9 cellular contexts compared by ENCODE assay signal in the genomic region with DNA sequence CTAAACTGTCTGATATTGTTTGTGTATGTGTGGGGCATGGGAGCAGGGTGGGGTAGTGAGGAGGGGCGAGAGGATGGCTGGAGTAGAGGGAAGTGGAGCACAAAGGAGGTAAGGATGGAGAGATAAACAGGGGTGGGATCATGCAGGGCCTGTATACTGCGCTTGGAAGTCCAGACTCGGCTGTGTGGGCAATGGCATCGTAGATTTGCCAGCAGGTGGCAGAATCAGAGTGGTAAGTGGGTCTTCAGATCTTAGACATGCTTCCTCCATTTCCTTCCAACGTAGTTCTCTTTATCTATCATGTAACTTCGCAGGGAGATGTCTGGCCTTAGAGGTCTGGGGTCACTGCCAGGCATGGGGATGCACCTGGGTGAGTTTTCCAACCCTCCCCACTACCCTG.
A peak's percentile ranks its signal among the peaks of the same experiment; 100 is the strongest.
DNase-seq lines count a peak whose midpoint lies in the region; ATAC-seq, FAIRE-seq and TF ChIP-seq lines count a peak whose summit lies in the region.
"Had no signal": no experiment of that assay in that cellular context is flagged by ENCODE, and none has a peak within 500 bp of the region (broad histone marks: within the 10 kb centered on the region; RNA-seq: fewer than 3 reads in every experiment).

No MANE protein-coding gene starts in this region.

- FAIRE-seq in GM12878 (lab: Jason Lieb, UNC) = no peak
- FAIRE-seq: pancreas had no signal

- peak; percentile 7 for DNase-seq in SIG-M5 treated with dmso at 0.1 percent for 504 hours (lab: John Stamatoyannopoulos, UW; ENCODE audit: unreplicated experiment)
- DNase-seq in SIG-M5 (lab: John Stamatoyannopoulos, UW) = no peak
- DNase-seq in NCI-H1436 treated with DMSO at 0.1 percent for 48 hours (lab: John Stamatoyannopoulos, UW) = peak; percentile 13
- DNase-seq in GM12878 (ENCODE audit: low read depth, low spot score) = no peak
- peak; percentile 47 to 75 for DNase-seq in lung microvascular endothelial cell (ENCODE audit: low read depth in 2 of 2)
- DNase-seq: pancreas had no signal

- no peak overlapping the region for H3K27ac ChIP-seq in GM12878 (ENCODE audit: control insufficient read depth, insufficient read depth)
- H3K27ac ChIP-seq: pancreas had no signal

- no peak overlapping the region for H3K9ac ChIP-seq in GM12878 (ENCODE audit: control insufficient read depth, insufficient read depth, low read length)

- H3K9me3 ChIP-seq in GM12878 (replicated peaks; ENCODE audit: control insufficient read depth, insufficient read depth, low read length) = no peaks in the 10 kb centered on the region
- H3K9me3 ChIP-seq: pancreas had no signal

- no peak overlapping the region for H3K4me3 ChIP-seq in GM12878
- H3K4me3 ChIP-seq: pancreas had no signal

- no peak overlapping the region for H3K4me2 ChIP-seq in GM12878 (ENCODE audit: control insufficient read depth, insufficient read depth)

- no peaks in the 10 kb centered on the region for H3K27me3 ChIP-seq in GM12878 (replicated peaks in 1 of 2; ENCODE audit: control insufficient read depth in 2 of 2, insufficient read depth in 2 of 2, low read length in 1 of 2)
- H3K27me3 ChIP-seq: pancreas had no signal

- intact Hi-C loops in GM12878 (cut with micrococcal nuclease; ENCODE audit: unreplicated experiment) = no loop called here

- H3K36me3 ChIP-seq in GM12878 (ENCODE audit: control insufficient read depth in 2 of 2, insufficient read depth in 2 of 2, low read length in 1 of 2) = no peaks in the 10 kb centered on the region
- H3K36me3 ChIP-seq: pancreas had no signal

- WGBS in GM12878 (ENCODE audit: insufficient coverage, insufficient replicate concordance, low lambda C conversion rate, missing lambda C conversion rate) = 2% methylated on average over 6 of the region's 6 CpGs

- CTCF ChIA-PET in GM12878 (lab: Yijun Ruan, JAX) = interaction anchor here (2.1 kb wide), 1 partner anchor 56 kb away, joined by 7 read pairs; no protein-coding TSS in a partner anchor

- no peaks in the 10 kb centered on the region for H3K79me2 ChIP-seq in GM12878 (ENCODE audit: control insufficient read depth, insufficient read depth, low read length)

- peak; percentile 61 for ATAC-seq in GM12878
- no peak for ATAC-seq in HG03045 (IDR thresholded peaks at IDR 0.05; ENCODE audit: unreplicated experiment)
- ATAC-seq in HG03460 (IDR thresholded peaks at IDR 0.05; ENCODE audit: unreplicated experiment) = no peak
- ATAC-seq in GM19351 (IDR thresholded peaks at IDR 0.05; ENCODE audit: unreplicated experiment) = no peak

- H3K4me1 ChIP-seq in GM12878 (ENCODE audit: control insufficient read depth, insufficient read depth, low read length) = no peaks in the 10 kb centered on the region
- H3K4me1 ChIP-seq: pancreas had no signal

- no TSS peak for BruUV-seq in GM12878 (replicated peaks; lab: Mats Ljungman, UMichigan)

- RAD21 ChIA-PET in GM12878 (lab: Charles Lee; ENCODE audit: unreplicated experiment) = no interaction called here

- in situ Hi-C loops in GM12878 (cut with MboI) = no loop called here

- SMC1A ChIA-PET in GM12878 (lab: Charles Lee; ENCODE audit: uncharacterized antibody, unreplicated experiment) = no interaction called here

- peak in 2 of 3 experiments; percentile 10 to 29; a peak in 2 of 6 replicates for TF ChIP-seq CTCF in GM12878 (IDR thresholded peaks at IDR 0.05 in 2 of 3, conservative IDR thresholded peaks at IDR 0.05 in 1 of 3; ENCODE audit: control insufficient read depth in 2 of 3, extremely low read depth in 1 of 3, insufficient read depth in 1 of 3, low read depth in 3 of 3, low read length in 3 of 3)

- no peak for TF ChIP-seq POLR2A in GM12878 (IDR thresholded peaks at IDR 0.05; ENCODE audit: low read depth, low read length)

- POLR2A ChIA-PET in GM12878 (lab: Charles Lee) = no interaction called here

- no peak for TF ChIP-seq EP300 in GM12878 (IDR thresholded peaks at IDR 0.05; ENCODE audit: borderline replicate concordance in 1 of 2, control insufficient read depth in 1 of 2, low read depth in 2 of 2, low read length in 2 of 2)

- no peak for TF ChIP-seq RAD21 in GM12878 (IDR thresholded peaks at IDR 0.05; ENCODE audit: insufficient read depth, low read depth, low read length)

- H2AFZ ChIP-seq in GM12878 (ENCODE audit: control insufficient read depth, low read depth, low read length) = no peak overlapping the region

- H4K20me1 ChIP-seq in GM12878 (ENCODE audit: control insufficient read depth, insufficient read depth) = no peaks in the 10 kb centered on the region

TF ChIP-seq in GM12878, 131 proteins besides CTCF, POLR2A, EP300 and RAD21:
- TF ChIP-seq SMC3 (IDR thresholded peaks at IDR 0.05; ENCODE audit: borderline replicate concordance, low read length) = peak; percentile 15; the same call in 1 of the 2 replicates
- TF ChIP-seq SP1 (IDR thresholded peaks at IDR 0.05; ENCODE audit: low read depth, low read length) = no peak

Comparison
In these comparisons a context has a peak if more than half of its experiments do, and no peak if none do; other contexts are left out.
1. DNase-seq: peak in SIG-M5 treated with dmso at 0.1 percent for 504 hours (single experiment), NCI-H1436 treated with DMSO at 0.1 percent for 48 hours (single experiment) and lung microvascular endothelial cell (2 of 2); none in SIG-M5 (single experiment) and GM12878 (single experiment).